21 cellular contexts compared by ENCODE assay signal in the genomic region with DNA sequence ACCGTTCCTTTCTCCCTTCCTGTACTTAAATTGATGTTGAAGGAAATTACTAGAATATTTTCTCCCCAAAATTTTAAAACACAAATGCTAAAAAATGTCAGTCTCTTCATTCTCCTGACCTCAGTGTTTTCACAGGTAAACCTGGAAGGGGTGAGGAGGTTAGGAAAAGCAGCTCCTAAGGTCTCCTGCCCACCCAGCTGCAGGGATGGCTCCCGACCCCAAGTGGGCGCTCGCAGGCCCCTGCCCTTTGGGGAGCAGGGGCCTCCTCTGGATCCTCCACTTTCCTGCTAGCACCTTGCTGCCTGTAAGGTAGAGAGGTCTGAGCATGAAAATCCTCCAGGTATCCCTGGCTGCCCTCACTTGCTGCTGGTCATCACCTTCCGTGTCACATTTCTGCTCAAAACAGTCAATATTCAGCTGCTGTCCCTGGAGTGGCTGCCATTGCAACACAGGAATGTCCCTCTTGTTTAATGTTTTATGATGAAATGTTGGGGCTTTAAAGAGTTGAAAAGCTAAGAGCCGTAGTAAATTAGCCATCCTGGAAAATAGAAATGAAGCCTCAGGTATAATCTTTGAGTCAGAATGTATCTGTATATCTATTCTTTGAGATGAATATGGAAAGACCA. TPM values are rescaled to one million over a fixed set of nuclear protein-coding genes. Genes with fewer than 3 reads are reported as not detected.
DNase-seq lines count a peak whose midpoint lies in the region; ATAC-seq, FAIRE-seq and TF ChIP-seq lines count a peak whose summit lies in the region.
"Had no signal": no experiment of that assay in that cellular context is flagged by ENCODE, and none has a peak within 500 bp of the region (broad histone marks: within the 10 kb centered on the region; RNA-seq: fewer than 3 reads in every experiment).

No MANE protein-coding gene starts in this region.

- H3K4ac ChIP-seq in mesenchymal stem cell (ENCODE audit: low read depth in 1 of 2, low read length in 2 of 2): no peak overlapping the region

- peak; percentile 11; the same call in 1 of the 2 replicates for TF ChIP-seq CTCF in Panc1 (IDR thresholded peaks at IDR 0.05)
- peak in 2 of 3 experiments; percentile 22 to 35; a peak in 1 of 6 replicates for TF ChIP-seq CTCF in K562 (IDR thresholded peaks at IDR 0.05 in 2 of 3, conservative IDR thresholded peaks at IDR 0.05 in 1 of 3; ENCODE audit: insufficient read depth in 2 of 3, low read depth in 1 of 3, low read length in 3 of 3)
- TF ChIP-seq CTCF in thyroid gland (IDR thresholded peaks at IDR 0.05): no peak

- H3K36me3 ChIP-seq in Panc1 (ENCODE audit: control insufficient read depth, insufficient read depth, low read length): peaks cover 3% of the 10 kb centered on the region; the same call in 1 of the 2 replicates
- peaks cover 40% of the 10 kb centered on the region for H3K36me3 ChIP-seq in K562 (ENCODE audit: control insufficient read depth, insufficient read depth, low read length)
- H3K36me3 ChIP-seq in mesenchymal stem cell (ENCODE audit: control insufficient read depth in 1 of 2, insufficient read depth in 2 of 2, low read depth in 1 of 2, low read length in 2 of 2): peaks cover 12 to 26% of the 10 kb centered on the region in 2 experiments
- H3K36me3 ChIP-seq in thyroid gland: peaks cover 3 to 18% of the 10 kb centered on the region in 2 donors

- peak overlapping the region in 1 of 2 experiments; percentile 15; a peak in 1 of 4 replicates for H3K9ac ChIP-seq in K562 (ENCODE audit: insufficient read depth in 1 of 2, low read depth in 2 of 2, low read length in 2 of 2)
- no peak overlapping the region for H3K9ac ChIP-seq in mesenchymal stem cell (ENCODE audit: low read length)

- BruUV-seq in Panc1 (replicated peaks; lab: Mats Ljungman, UMichigan) (TSS peak; percentile 16), K562 (replicated peaks; lab: Mats Ljungman, UMichigan) (TSS peak; percentile 4)

- peaks cover 60% of the 10 kb centered on the region for H3K4me1 ChIP-seq in Panc1 (ENCODE audit: control insufficient read depth, insufficient read depth, low read length)
- H3K4me1 ChIP-seq in K562 (replicated peaks in 1 of 2; ENCODE audit: control insufficient read depth in 2 of 2, insufficient read depth in 2 of 2, low read length in 2 of 2): peaks cover 16 to 31% of the 10 kb centered on the region in 2 experiments; a peak in 4 of 5 replicates
- H3K4me1 ChIP-seq in mesenchymal stem cell (ENCODE audit: control insufficient read depth, insufficient read depth, low read depth, low read length): peaks cover 25% of the 10 kb centered on the region
- peaks cover 31 to 40% of the 10 kb centered on the region in 2 donors for H3K4me1 ChIP-seq in thyroid gland

- TF ChIP-seq POLR2A in K562 (conservative IDR thresholded peaks at IDR 0.05) (no peak), thyroid gland (IDR thresholded peaks at IDR 0.05) (no peak), erythroblast (IDR thresholded peaks at IDR 0.05; ENCODE audit: low read length) (no peak)

- H3K9me1 ChIP-seq in K562 (ENCODE audit: control insufficient read depth, insufficient read depth, low read length): no peaks in the 10 kb centered on the region

- H3K4me3 ChIP-seq in Panc1 (ENCODE audit: low read depth in 2 of 2, low read length in 2 of 2) (no peak overlapping the region), K562 (no peak overlapping the region), mesenchymal stem cell (ENCODE audit: insufficient read depth in 1 of 2, low read depth in 1 of 2, low read length in 2 of 2) (no peak overlapping the region), thyroid gland (replicated peaks in 1 of 3) (no peak overlapping the region)

- no peaks in the 10 kb centered on the region for H3K79me2 ChIP-seq in K562 (ENCODE audit: control insufficient read depth, insufficient read depth, low read length)

- no peak overlapping the region for H2BK5ac ChIP-seq in mesenchymal stem cell (ENCODE audit: low read depth, low read length, poor library complexity, severe bottlenecking)

- in situ Hi-C loops in Panc1 (cut with HindIII; ENCODE audit: low pct_unique_long_range_greater_than_20kb, low sequenced_read_pairs): no loop called here
- in situ Hi-C loops in K562 (cut with MboI): loop anchor here (5.0 kb wide), 1 partner anchor 64 kb away; no protein-coding TSS in a partner anchor

- FAIRE-seq in K562 (lab: Jason Lieb, UNC): no peak
- FAIRE-seq: colon, urothelium cell line had no signal

- H3K27ac ChIP-seq in Panc1 (ENCODE audit: low read length) (peak overlapping the region; percentile 92), K562 (ENCODE audit: extremely low read depth, low read depth, low read length) (no peak overlapping the region), mesenchymal stem cell (ENCODE audit: low read length, poor library complexity, severe bottlenecking) (no peak overlapping the region), thyroid gland (peak overlapping the region in 2 of 3 donors; percentile 85 to 89)

- no peaks in the 10 kb centered on the region for H3K9me3 ChIP-seq in Panc1 (ENCODE audit: control insufficient read depth, insufficient read depth, low read depth, low read length)
- no peaks in the 10 kb centered on the region for H3K9me3 ChIP-seq in K562 (replicated peaks; ENCODE audit: control insufficient read depth, insufficient read depth, low read depth, low read length)
- H3K9me3 ChIP-seq in mesenchymal stem cell (ENCODE audit: control insufficient read depth, low read length): no peaks in the 10 kb centered on the region
- H3K9me3 ChIP-seq in thyroid gland: no peaks in the 10 kb centered on the region

- H2BK12ac ChIP-seq in mesenchymal stem cell (ENCODE audit: low read length in 2 of 2): no peak overlapping the region

- H3K18ac ChIP-seq in mesenchymal stem cell (ENCODE audit: low read depth in 1 of 2, low read length in 2 of 2): no peak overlapping the region

- H3K14ac ChIP-seq in mesenchymal stem cell (ENCODE audit: low read length in 2 of 2): no peak overlapping the region

- POLR2A ChIA-PET in Panc1 (lab: Charles Lee): no interaction called here
- POLR2A ChIA-PET in K562 (lab: Yijun Ruan, JAX): interaction anchor here (0.6 to 6.0 kb wide), 6 partner anchors 11 to 1040 kb away, joined by 3 to 90 read pairs (median 4); a partner anchor contains a TSS

- no peak overlapping the region for H4K8ac ChIP-seq in mesenchymal stem cell (ENCODE audit: low read length)

- intact Hi-C loops in Panc1 (cut with micrococcal nuclease; ENCODE audit: unreplicated experiment) (loop anchor here (5.0 kb wide), 1 partner anchor 64 kb away; no protein-coding TSS in a partner anchor), K562 (cut with micrococcal nuclease) (no loop called here), thyroid gland (cut with DNase I) (loop anchor here (5.0 to 10.0 kb wide), 2 partner anchors 64 to 141 kb away; no protein-coding TSS in a partner anchor)

- no peak overlapping the region for H2BK120ac ChIP-seq in mesenchymal stem cell (ENCODE audit: low read depth, low read length)

- H3K4me2 ChIP-seq in K562 (ENCODE audit: insufficient read depth, low read length) (no peak overlapping the region), mesenchymal stem cell (ENCODE audit: low read length, poor library complexity, severe bottlenecking) (no peak overlapping the region)

- no peak overlapping the region for H3K23ac ChIP-seq in mesenchymal stem cell (ENCODE audit: low read length in 2 of 2)

- CTCF ChIA-PET in Panc1 (lab: Charles Lee) (interaction anchor here (0.6 kb wide), 1 partner anchor 14 kb away, joined by 5 read pairs; no protein-coding TSS in a partner anchor), K562 (lab: Yijun Ruan, JAX; ENCODE audit: low intra/inter-chr PET ratio) (interaction anchor here (2.6 to 3.3 kb wide), 2 partner anchors 63 kb away, joined by 20 to 26 read pairs; no protein-coding TSS in a partner anchor)

- H4K20me1 ChIP-seq in K562 (replicated peaks; ENCODE audit: control insufficient read depth, insufficient read depth, low read length): no peaks in the 10 kb centered on the region

- no peak overlapping the region for H2BK15ac ChIP-seq in mesenchymal stem cell (ENCODE audit: low read depth, poor library complexity, severe bottlenecking)

- no peak for DNase-seq in Panc1 (ENCODE audit: low read depth, low spot score)
- no peak for DNase-seq in K562 (ENCODE audit: extremely low read depth in 1 of 4, low spot score in 3 of 4)
- DNase-seq in mesenchymal stem cell: no peak
- DNase-seq in thyroid gland: no peak
- no peak for DNase-seq in activated CD8-positive, alpha-beta memory T cell treated with anti-CD3 and anti-CD28 coated beads, Interleukin-2, amount 50 U/mL, for 4 hours
- no peak for DNase-seq in NCI-H1436 (lab: John Stamatoyannopoulos, UW)
- no peak for DNase-seq in erythroblast (lab: John Stamatoyannopoulos, UW)
- DNase-seq: activated CD4-positive, alpha-beta T cell treated with anti-CD3 and anti-CD28 coated beads for 36 hours; DMS79; GOT3; MM.1S; NCI-H69; stimulated activated CD4-positive, alpha-beta T cell treated with anti-CD3 and anti-CD28 coated beads, Interleukin-2, amount 100 ng/mL, for 24 hours; stimulated activated CD8-positive, alpha-beta memory T cell treated with anti-CD3 and anti-CD28 coated beads, Interleukin-4, amount 100 ng/mL, for 48 hours had no signal

- no peak overlapping the region for H4K91ac ChIP-seq in mesenchymal stem cell (ENCODE audit: low read length)

- H3K79me1 ChIP-seq in mesenchymal stem cell (replicated peaks; ENCODE audit: low read length, poor library complexity, severe bottlenecking): peaks cover 2% of the 10 kb centered on the region

- H2AFZ ChIP-seq in K562 (ENCODE audit: low read depth, low read length) (no peak overlapping the region), mesenchymal stem cell (ENCODE audit: low read depth, low read length) (no peak overlapping the region)

- no peak for TF ChIP-seq RAD21 in K562 (CRISPR knock-in tag; conservative IDR thresholded peaks at IDR 0.05 in 1 of 2, IDR thresholded peaks at IDR 0.05 in 1 of 2)

- peak overlapping the region; percentile 25 for H2AK5ac ChIP-seq in mesenchymal stem cell (ENCODE audit: low read length, severe bottlenecking)

- TF ChIP-seq EP300 in K562 (IDR thresholded peaks at IDR 0.05; ENCODE audit: low read length): no peak

- no peak for ATAC-seq in Panc1
- ATAC-seq in K562: no peak
- ATAC-seq: activated CD4-positive, alpha-beta T cell treated with anti-CD3 and anti-CD28 coated beads for 36 hours had no signal

- no peaks in the 10 kb centered on the region for H3K27me3 ChIP-seq in Panc1 (ENCODE audit: control insufficient read depth, insufficient read depth, low read length)
- no peaks in the 10 kb centered on the region for H3K27me3 ChIP-seq in K562 (ENCODE audit: control insufficient read depth in 2 of 2, insufficient read depth in 2 of 2, low read length in 2 of 2)
- no peaks in the 10 kb centered on the region for H3K27me3 ChIP-seq in mesenchymal stem cell (ENCODE audit: control insufficient read depth in 1 of 2, insufficient read depth in 1 of 2, low read length in 2 of 2)
- no peaks in the 10 kb centered on the region for H3K27me3 ChIP-seq in thyroid gland

- 81% methylated on average over 6 of the region's 6 CpGs for WGBS in K562 (ENCODE audit: insufficient coverage, low coverage, missing lambda C conversion rate)
- WGBS in mesenchymal stem cell: 98% methylated on average over 5 of the region's 6 CpGs
- 88 to 94% methylated on average over 6 of the region's 6 CpGs for WGBS in thyroid gland, 2 donors

RNA-seq across cellular contexts. Expression of a gene that starts 10.9 kb away (rescaled TPM):
- total RNA-seq in Panc1 (2021; ENCODE audit: unreplicated experiment): 1,253 TPM
- polyA plus RNA-seq in Panc1 (2012; ENCODE audit: insufficient read length): 799 TPM
- total RNA-seq in K562 (2011; cell fraction: chromatin; rRNA removed; ENCODE audit: low replicate concordance): 266 and 322 TPM in 2 replicates
- 268 and 275 TPM in 2 replicates for total RNA-seq in K562 (2011; cell fraction: nucleolus; rRNA removed)
- total RNA-seq in K562 (2011; cell fraction: nucleoplasm; rRNA removed): 328 and 337 TPM in 2 replicates
- total RNA-seq in K562 (2014; rRNA removed): 2,052 and 2,390 TPM in 2 replicates
- 2,633 and 2,824 TPM in 2 replicates for total RNA-seq in K562 (2014; rRNA removed; fragmentation: Illumina TruSeq; extraction: Trizol)
- total RNA-seq in K562 (2015; rRNA removed; fragmentation: Illumina TruSeq; extraction: Trizol): 2,220 and 2,262 TPM in 2 replicates
- 2,162 and 2,174 TPM in 2 replicates for total RNA-seq in K562 (2021)
- 2,356 and 2,496 TPM in 2 replicates for polyA plus RNA-seq in K562 (2011; rRNA removed)
- 1,126 and 1,804 TPM in 2 replicates for polyA plus RNA-seq in K562 (2011; cell fraction: cytosol; rRNA removed)
- 568 and 703 TPM in 2 replicates for polyA plus RNA-seq in K562 (2011; cell fraction: nucleus; rRNA removed)
- polyA plus RNA-seq in K562 (2012): 1,146 and 2,065 TPM in 2 replicates
- 3,149 and 3,358 TPM in 2 replicates for polyA plus RNA-seq in K562 (2014; fragmentation: Illumina TruSeq; extraction: Trizol)
- polyA plus RNA-seq in K562 (2014; fragmentation: Nextera tagmentation; extraction: Ambion mirVana): 1,000 to 10,000 TPM; 1,975 to 2,865 TPM
- polyA plus RNA-seq in K562 (2014; rRNA removed): 1,691 and 1,780 TPM in 2 replicates
- 2,497 and 2,549 TPM in 2 replicates for polyA minus RNA-seq in K562 (2011; rRNA and poly(A)+ RNA removed)
- polyA minus RNA-seq in K562 (2011; cell fraction: cytosol; rRNA and poly(A)+ RNA removed): 1,081 and 1,374 TPM in 2 replicates
- polyA minus RNA-seq in K562 (2011; cell fraction: nucleus; rRNA and poly(A)+ RNA removed): 111 and 287 TPM in 2 replicates
- 545 TPM for polyA plus RNA-seq in mesenchymal stem cell (2013, experiment 1 of 2)
- 525 TPM for polyA plus RNA-seq in mesenchymal stem cell (2013, experiment 2 of 2)
- 100 to 1,000 TPM; 556 to 669 (median 586) TPM for total RNA-seq in thyroid gland

RNA-seq across cellular contexts. Expression of a gene that starts 12.6 kb away (rescaled TPM):
- total RNA-seq in Panc1 (2021; ENCODE audit: unreplicated experiment) (263 TPM), K562 (2014; rRNA removed) (57.7 and 89.5 TPM in 2 replicates), K562 (2014; rRNA removed; fragmentation: Illumina TruSeq; extraction: Trizol) (32.8 and 35.3 TPM in 2 replicates), K562 (2015; rRNA removed; fragmentation: Illumina TruSeq; extraction: Trizol) (43.2 and 44.3 TPM in 2 replicates), K562 (2021) (103 and 107 TPM in 2 replicates), thyroid gland (10 to 100 TPM; 39.7 to 83.3 (median 55.8) TPM)
- polyA plus RNA-seq in Panc1 (2012; ENCODE audit: insufficient read length): 313 TPM
- 171 and 379 TPM in 2 replicates for total RNA-seq in K562 (2011; cell fraction: chromatin; rRNA removed; ENCODE audit: low replicate concordance)
- 331 and 348 TPM in 2 replicates for total RNA-seq in K562 (2011; cell fraction: nucleolus; rRNA removed)
- total RNA-seq in K562 (2011; cell fraction: nucleoplasm; rRNA removed): 305 and 360 TPM in 2 replicates
- polyA plus RNA-seq in K562 (2011; rRNA removed) (148 and 204 TPM in 2 replicates), K562 (2014; fragmentation: Illumina TruSeq; extraction: Trizol) (136 and 170 TPM in 2 replicates), K562 (2014; fragmentation: Nextera tagmentation; extraction: Ambion mirVana) (10 to 100 TPM; 18.9 to 42.0 TPM), K562 (2014; rRNA removed) (140 and 147 TPM in 2 replicates)
- 291 and 372 TPM in 2 replicates for polyA plus RNA-seq in K562 (2011; cell fraction: cytosol; rRNA removed)
- polyA plus RNA-seq in K562 (2011; cell fraction: nucleus; rRNA removed): 496 and 544 TPM in 2 replicates
- 90.3 and 112 TPM in 2 replicates for polyA plus RNA-seq in K562 (2012)
- 119 and 153 TPM in 2 replicates for polyA minus RNA-seq in K562 (2011; rRNA and poly(A)+ RNA removed)
- polyA minus RNA-seq in K562 (2011; cell fraction: cytosol; rRNA and poly(A)+ RNA removed): 67.5 and 84.3 TPM in 2 replicates
- polyA minus RNA-seq in K562 (2011; cell fraction: nucleus; rRNA and poly(A)+ RNA removed): 71.0 and 95.0 TPM in 2 replicates
- polyA plus RNA-seq in mesenchymal stem cell (2013, experiment 1 of 2): 31.6 TPM
- 29.2 TPM for polyA plus RNA-seq in mesenchymal stem cell (2013, experiment 2 of 2)

RNA-seq across cellular contexts. Expression of a gene that starts 19.3 kb away (rescaled TPM):
- 1.8 TPM for total RNA-seq in Panc1 (2021; ENCODE audit: unreplicated experiment)
- polyA plus RNA-seq in Panc1 (2012; ENCODE audit: insufficient read length): 1.9 TPM
- total RNA-seq in K562 (2011; cell fraction: chromatin; rRNA removed; ENCODE audit: low replicate concordance): not detected in 2 replicates
- not detected in 2 replicates for total RNA-seq in K562 (2011; cell fraction: nucleolus; rRNA removed)
- not detected in 2 replicates for total RNA-seq in K562 (2011; cell fraction: nucleoplasm; rRNA removed)
- total RNA-seq in K562 (2014; rRNA removed): not detected in 2 replicates
- total RNA-seq in K562 (2014; rRNA removed; fragmentation: Illumina TruSeq; extraction: Trizol): not detected in 2 replicates
- not detected in 2 replicates for total RNA-seq in K562 (2015; rRNA removed; fragmentation: Illumina TruSeq; extraction: Trizol)
- not detected in 2 replicates for total RNA-seq in K562 (2021)
- polyA plus RNA-seq in K562 (2011; rRNA removed): 0.12 TPM in 1 of 2 replicates, not detected in the other
- 0.12 TPM in 1 of 2 replicates, not detected in the other for polyA plus RNA-seq in K562 (2011; cell fraction: cytosol; rRNA removed)
- 0.20 TPM in 1 of 2 replicates, not detected in the other for polyA plus RNA-seq in K562 (2011; cell fraction: nucleus; rRNA removed)
- 0.17 and 0.23 TPM in 2 replicates for polyA plus RNA-seq in K562 (2012)
- polyA plus RNA-seq in K562 (2014; fragmentation: Illumina TruSeq; extraction: Trizol): not detected in 2 replicates
- polyA plus RNA-seq in K562 (2014; fragmentation: Nextera tagmentation; extraction: Ambion mirVana): not detected
- 0.12 TPM in 1 of 2 replicates, not detected in the other for polyA plus RNA-seq in K562 (2014; rRNA removed)
- polyA minus RNA-seq in K562 (2011; rRNA and poly(A)+ RNA removed): not detected in 2 replicates
- polyA minus RNA-seq in K562 (2011; cell fraction: cytosol; rRNA and poly(A)+ RNA removed): not detected in 2 replicates
- polyA minus RNA-seq in K562 (2011; cell fraction: nucleus; rRNA and poly(A)+ RNA removed): 0.56 TPM in 1 of 2 replicates, not detected in the other
- polyA plus RNA-seq in mesenchymal stem cell (2013, experiment 1 of 2): not detected
- polyA plus RNA-seq in mesenchymal stem cell (2013, experiment 2 of 2): not detected
- total RNA-seq in thyroid gland: not detected
- total RNA-seq: activated CD4-positive, alpha-beta T cell treated with anti-CD3 and anti-CD28 coated beads for 36 hours; epithelial cell of proximal tubule; HT1080; renal cortical epithelial cell; T-helper 1 cell treated with Interleukin-12 subunit alpha and Interleukin-12 subunit beta and Interleukin-4 antibody, amounts not matched to agents 30 ng/mL and 1 ng/mL, for 36 hours had no signal
- polyA plus RNA-seq: CD14-positive monocyte had no signal

RNA-seq across cellular contexts. Expression of a gene that starts 21.3 kb away (rescaled TPM):
- total RNA-seq in Panc1 (2021; ENCODE audit: unreplicated experiment) (105 TPM), K562 (2014; rRNA removed) (43.6 and 59.3 TPM in 2 replicates), K562 (2014; rRNA removed; fragmentation: Illumina TruSeq; extraction: Trizol) (31.1 and 38.8 TPM in 2 replicates), K562 (2015; rRNA removed; fragmentation: Illumina TruSeq; extraction: Trizol) (46.0 and 47.1 TPM in 2 replicates), K562 (2021) (53.1 and 54.3 TPM in 2 replicates), thyroid gland (10 to 100 TPM; 28.5 to 46.5 (median 41.8) TPM)
- polyA plus RNA-seq in Panc1 (2012; ENCODE audit: insufficient read length): 114 TPM
- 26.7 and 95.0 TPM in 2 replicates for total RNA-seq in K562 (2011; cell fraction: chromatin; rRNA removed; ENCODE audit: low replicate concordance)
- 138 and 143 TPM in 2 replicates for total RNA-seq in K562 (2011; cell fraction: nucleolus; rRNA removed)
- 89.1 and 89.6 TPM in 2 replicates for total RNA-seq in K562 (2011; cell fraction: nucleoplasm; rRNA removed)
- polyA plus RNA-seq in K562 (2011; rRNA removed) (50.8 and 53.9 TPM in 2 replicates), K562 (2014; fragmentation: Illumina TruSeq; extraction: Trizol) (57.6 and 58.9 TPM in 2 replicates), K562 (2014; fragmentation: Nextera tagmentation; extraction: Ambion mirVana) (10 to 100 TPM; 14.5 to 19.2 TPM), K562 (2014; rRNA removed) (59.1 and 61.8 TPM in 2 replicates)
- 78.9 and 125 TPM in 2 replicates for polyA plus RNA-seq in K562 (2011; cell fraction: cytosol; rRNA removed)
- 67.9 and 76.7 TPM in 2 replicates for polyA plus RNA-seq in K562 (2011; cell fraction: nucleus; rRNA removed)
- 57.9 and 70.2 TPM in 2 replicates for polyA plus RNA-seq in K562 (2012)
- polyA minus RNA-seq in K562 (2011; rRNA and poly(A)+ RNA removed): 23.7 and 34.2 TPM in 2 replicates
- polyA minus RNA-seq in K562 (2011; cell fraction: cytosol; rRNA and poly(A)+ RNA removed): 21.6 and 21.9 TPM in 2 replicates
- polyA minus RNA-seq in K562 (2011; cell fraction: nucleus; rRNA and poly(A)+ RNA removed): 19.0 and 20.8 TPM in 2 replicates
- polyA plus RNA-seq in mesenchymal stem cell (2013, experiment 1 of 2): 80.8 TPM
- 81.8 TPM for polyA plus RNA-seq in mesenchymal stem cell (2013, experiment 2 of 2)

RNA-seq across cellular contexts. Expression of a gene that starts 29.3 kb away (rescaled TPM):
- total RNA-seq in Panc1 (2021; ENCODE audit: unreplicated experiment) (24.9 TPM), K562 (2014; rRNA removed) (15.7 TPM in 2 replicates), K562 (2014; rRNA removed; fragmentation: Illumina TruSeq; extraction: Trizol) (11.6 and 11.7 TPM in 2 replicates), K562 (2015; rRNA removed; fragmentation: Illumina TruSeq; extraction: Trizol) (14.2 and 14.6 TPM in 2 replicates), K562 (2021) (14.0 and 16.4 TPM in 2 replicates), thyroid gland (10 to 100 TPM in 2 of 4 donors, 1 to 10 TPM in 2; 5.1 to 16.9 (median 13.2) TPM)
- 35.8 TPM for polyA plus RNA-seq in Panc1 (2012; ENCODE audit: insufficient read length)
- 10.6 and 17.8 TPM in 2 replicates for total RNA-seq in K562 (2011; cell fraction: chromatin; rRNA removed; ENCODE audit: low replicate concordance)
- total RNA-seq in K562 (2011; cell fraction: nucleolus; rRNA removed): 11.2 and 14.0 TPM in 2 replicates
- total RNA-seq in K562 (2011; cell fraction: nucleoplasm; rRNA removed): 7.4 and 8.2 TPM in 2 replicates
- polyA plus RNA-seq in K562 (2011; rRNA removed) (11.9 and 12.3 TPM in 2 replicates), K562 (2014; fragmentation: Illumina TruSeq; extraction: Trizol) (10.0 and 12.3 TPM in 2 replicates), K562 (2014; fragmentation: Nextera tagmentation; extraction: Ambion mirVana) (1 to 10 TPM; 2.1 to 2.9 TPM), K562 (2014; rRNA removed) (10.2 and 11.6 TPM in 2 replicates)
- polyA plus RNA-seq in K562 (2011; cell fraction: cytosol; rRNA removed): 10.4 and 28.2 TPM in 2 replicates
- 9.7 and 14.7 TPM in 2 replicates for polyA plus RNA-seq in K562 (2011; cell fraction: nucleus; rRNA removed)
- 11.2 and 13.6 TPM in 2 replicates for polyA plus RNA-seq in K562 (2012)
- polyA minus RNA-seq in K562 (2011; rRNA and poly(A)+ RNA removed): 8.3 and 9.5 TPM in 2 replicates
- 9.4 and 10.1 TPM in 2 replicates for polyA minus RNA-seq in K562 (2011; cell fraction: cytosol; rRNA and poly(A)+ RNA removed)
- polyA minus RNA-seq in K562 (2011; cell fraction: nucleus; rRNA and poly(A)+ RNA removed): 12.0 and 12.9 TPM in 2 replicates
- 4.9 TPM for polyA plus RNA-seq in mesenchymal stem cell (2013, experiment 1 of 2)
- 4.8 TPM for polyA plus RNA-seq in mesenchymal stem cell (2013, experiment 2 of 2)

Comparison
In these comparisons a context has a peak if more than half of its experiments do, and no peak if none do; other contexts are left out.
1. H3K27ac ChIP-seq: peak in Panc1 (single experiment) and thyroid gland (2 of 3); none in K562 (single experiment) and mesenchymal stem cell (single experiment).
2. CTCF ChIP-seq: peak in Panc1 (single experiment) and K562 (2 of 3); none in thyroid gland (0 of 6).